8 cellular contexts compared by ENCODE assay signal in genomic region chr2:101806123-101806522, GRCh38.
DNase-seq lines count a peak whose midpoint lies in the region; ATAC-seq and TF ChIP-seq lines count a peak whose summit lies in the region.

No MANE protein-coding gene starts in this region.

- peaks cover 41% of the 10 kb centered on the region for H3F3A ChIP-seq in smooth muscle cell (ENCODE audit: low read depth)

- peaks cover 90% of the 10 kb centered on the region for H4K20me1 ChIP-seq in smooth muscle cell (ENCODE audit: low read depth)

- H3K27ac ChIP-seq in SK-N-MC (peak overlapping the region; percentile 75), smooth muscle cell (ENCODE audit: low read depth) (peak overlapping the region; percentile 98), ovary (peak overlapping the region in 1 of 2 donors; percentile 42)

- peak overlapping the region; percentile 81 for H3K4me2 ChIP-seq in smooth muscle cell

- H3K4me3 ChIP-seq in SK-N-MC (peak overlapping the region; percentile 50), smooth muscle cell (no peak overlapping the region), ovary (no peak overlapping the region)

- no peaks in the 10 kb centered on the region for H3K9me3 ChIP-seq in SK-N-MC (ENCODE audit: low read depth, low read length)
- H3K9me3 ChIP-seq in smooth muscle cell (replicated peaks; ENCODE audit: low read depth) = no peaks in the 10 kb centered on the region
- H3K9me3 ChIP-seq in ovary = no peaks in the 10 kb centered on the region

- peaks cover 80% of the 10 kb centered on the region for H3K79me2 ChIP-seq in smooth muscle cell (ENCODE audit: low read depth)

- no peak for TF ChIP-seq CTCF in smooth muscle cell (IDR thresholded peaks at IDR 0.05; ENCODE audit: borderline replicate concordance, insufficient read depth, poor library complexity, severe bottlenecking)
- no peak for TF ChIP-seq CTCF in ovary (IDR thresholded peaks at IDR 0.05)

- H3K27me3 ChIP-seq in smooth muscle cell (ENCODE audit: low read depth) = no peaks in the 10 kb centered on the region
- H3K27me3 ChIP-seq in ovary = no peaks in the 10 kb centered on the region

- TF ChIP-seq POLR2A in ovary (IDR thresholded peaks at IDR 0.05) = no peak

- H3K4me1 ChIP-seq in smooth muscle cell (ENCODE audit: low read depth) (peaks cover 44% of the 10 kb centered on the region), ovary (ENCODE audit: insufficient read depth) (peaks cover 14% of the 10 kb centered on the region)

- TF ChIP-seq EP300 in ovary (IDR thresholded peaks at IDR 0.05) = no peak

- no peak for DNase-seq in activated CD4-positive, CD25-positive, alpha-beta regulatory T cell (lab: John Stamatoyannopoulos, UW)
- DNase-seq in SK-N-MC (ENCODE audit: low read depth, low spot score) (peak; percentile 26), fibroblast of the conjunctiva (ENCODE audit: low read depth) (peak; percentile 53), smooth muscle cell (lab: John Stamatoyannopoulos, UW; ENCODE audit: unreplicated experiment) (no peak), NCI-H1694 treated with DMSO at 0.1 percent for 48 hours (lab: John Stamatoyannopoulos, UW) (no peak), NCI-H2171 treated with DMSO at 0.1 percent for 48 hours (lab: John Stamatoyannopoulos, UW) (no peak), ovary (no peak)

- ATAC-seq in activated CD4-positive, CD25-positive, alpha-beta regulatory T cell treated with anti-CD3 and anti-CD28 coated beads, Interleukin-2, amount 50 U/mL, for 24 hours = peak; percentile 44 to 62

- WGBS in smooth muscle cell (ENCODE audit: low lambda C conversion rate) = 8% methylated on average over 5 of the region's 5 CpGs
- 36 to 54% (median 42%) methylated on average over 5 of the region's 5 CpGs for WGBS in ovary, 3 donors

- no peak overlapping the region for H2AFZ ChIP-seq in smooth muscle cell (ENCODE audit: low read depth)

- intact Hi-C loops in ovary (cut with DNase I) = no loop called here

- H3K9ac ChIP-seq in SK-N-MC (ENCODE audit: insufficient read length) = no peak overlapping the region
- peak overlapping the region; percentile 78 for H3K9ac ChIP-seq in smooth muscle cell (ENCODE audit: low read depth)

- H3K36me3 ChIP-seq in SK-N-MC (ENCODE audit: insufficient read depth, low read length) (no peaks in the 10 kb centered on the region), smooth muscle cell (ENCODE audit: low read depth) (no peaks in the 10 kb centered on the region), ovary (no peaks in the 10 kb centered on the region)

Comparison
In these comparisons a context has a peak if more than half of its experiments do, and no peak if none do; other contexts are left out.
1. DNase-seq: peak in SK-N-MC (single experiment) and fibroblast of the conjunctiva (single experiment); none in activated CD4-positive, CD25-positive, alpha-beta regulatory T cell (0 of 4), smooth muscle cell (single experiment), NCI-H1694 treated with DMSO at 0.1 percent for 48 hours (single experiment), NCI-H2171 treated with DMSO at 0.1 percent for 48 hours (single experiment) and ovary (0 of 5).